ENCODE assay signal across 15 cellular contexts in the genomic region with DNA sequence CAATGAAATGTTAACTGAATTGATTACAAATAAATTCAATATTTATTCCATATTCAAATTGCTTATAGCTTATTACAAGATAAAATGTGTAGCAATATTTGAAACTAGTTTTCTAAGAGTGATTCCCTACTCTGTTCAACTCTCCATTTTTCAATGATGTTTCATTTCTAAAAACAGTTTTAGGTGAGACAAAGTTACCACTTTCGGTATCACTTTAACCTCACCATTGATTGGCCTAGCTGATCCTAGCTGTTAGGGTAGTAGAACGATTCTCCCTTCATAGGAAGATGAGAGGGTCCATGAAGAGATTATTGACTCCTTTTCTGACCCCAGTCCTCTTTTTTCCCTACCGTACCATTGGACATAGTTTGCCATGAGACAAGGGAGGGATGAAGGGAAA.
DNase-seq lines count a peak whose midpoint lies in the region; ATAC-seq and TF ChIP-seq lines count a peak whose summit lies in the region.
"Had no signal": no experiment of that assay in that cellular context is flagged by ENCODE, and none has a peak within 500 bp of the region (broad histone marks: within the 10 kb centered on the region; RNA-seq: fewer than 3 reads in every experiment).

No MANE protein-coding gene starts in this region.

- no peaks in the 10 kb centered on the region for H3K9me2 ChIP-seq in GM23338 (ENCODE audit: insufficient read depth)
- H3K9me2 ChIP-seq in MM.1S (replicated peaks; ENCODE audit: insufficient read depth, low read length): no peaks in the 10 kb centered on the region

- no peak for TF ChIP-seq EP300 in ovary (IDR thresholded peaks at IDR 0.05)

- H3K4me1 Mint-ChIP-seq in GM23338 (no peaks in the 10 kb centered on the region), natural killer cell (no peaks in the 10 kb centered on the region)
- H3K4me1 Mint-ChIP-seq: CD4-positive, alpha-beta memory T cell had no signal

- TF ChIP-seq POLR2A in ovary (IDR thresholded peaks at IDR 0.05): no peak

- H3K4me2 ChIP-seq in GM23338: no peak overlapping the region
- H3K4me2 ChIP-seq in MM.1S (ENCODE audit: low read depth, low read length): peak overlapping the region; percentile 52
- H3K4me2 ChIP-seq in osteoblast (ENCODE audit: insufficient read depth, low read length): no peak overlapping the region

- WGBS in ovary, 3 donors: 95 to 96% (median 95%) methylated on average over 3 of the region's 3 CpGs

- H4K20me1 ChIP-seq in GM23338 (replicated peaks; ENCODE audit: insufficient read depth): no peaks in the 10 kb centered on the region
- no peaks in the 10 kb centered on the region for H4K20me1 ChIP-seq in MM.1S (ENCODE audit: insufficient read depth, low read length)
- no peaks in the 10 kb centered on the region for H4K20me1 ChIP-seq in osteoblast (ENCODE audit: insufficient read depth, low read length)

- H3F3A ChIP-seq in GM23338 (replicated peaks; ENCODE audit: low read depth) (no peaks in the 10 kb centered on the region), MM.1S (ENCODE audit: insufficient read depth, low read length) (no peaks in the 10 kb centered on the region)

- no peak overlapping the region for H3K9ac ChIP-seq in MM.1S (ENCODE audit: low read length)

- H3K9me3 ChIP-seq in MM.1S (replicated peaks; ENCODE audit: insufficient read depth, low read length) (no peaks in the 10 kb centered on the region), osteoblast (ENCODE audit: low read depth, low read length) (no peaks in the 10 kb centered on the region), ovary (no peaks in the 10 kb centered on the region)

- intact Hi-C loops in natural killer cell (cut with micrococcal nuclease) (no loop called here), ovary (cut with DNase I) (loop anchor here in 2 of 4 donors (5.0 to 10.0 kb wide), 2 partner anchors 453 to 660 kb away; no protein-coding TSS in a partner anchor)

- H2AFZ ChIP-seq in GM23338: 0 out of 2 replicates have a peak overlapping the region, but pooled peaks have one; percentile 50
- H2AFZ ChIP-seq in MM.1S (ENCODE audit: low read length): peak overlapping the region; percentile 87
- peak overlapping the region; percentile 32 for H2AFZ ChIP-seq in osteoblast (ENCODE audit: low read length)

- DNase-seq in GM23338 (ENCODE audit: low spot score): no peak
- peak; percentile 52 for DNase-seq in MM.1S
- DNase-seq in osteoblast (ENCODE audit: insufficient read length, low spot score, missing footprints): no peak
- no peak for DNase-seq in natural killer cell
- no peak for DNase-seq in GF-D8 (lab: John Stamatoyannopoulos, UW)
- no peak for DNase-seq in ovary
- DNase-seq: 8988T; C1 segment of cervical spinal cord; Calu3; CD4-positive, alpha-beta memory T cell; COR-L47; DMS53; DMS79 treated with DMSO at 0.1 percent for 48 hours; H7; HCEC 1CT had no signal

- H3K27me3 Mint-ChIP-seq in GM23338 (ENCODE audit: insufficient read depth, low read depth, poor library complexity) (no peaks in the 10 kb centered on the region), natural killer cell (ENCODE audit: low read depth in 2 of 2) (no peaks in the 10 kb centered on the region)
- H3K27me3 Mint-ChIP-seq: CD4-positive, alpha-beta memory T cell had no signal

- no peaks in the 10 kb centered on the region for H3K4me1 ChIP-seq in GM23338 (ENCODE audit: insufficient read depth)
- peaks cover 6% of the 10 kb centered on the region; the same call in 1 of the 2 replicates for H3K4me1 ChIP-seq in MM.1S (ENCODE audit: low read length)
- H3K4me1 ChIP-seq in osteoblast (ENCODE audit: insufficient read depth, low read length): peaks cover 11% of the 10 kb centered on the region
- H3K4me1 ChIP-seq in ovary (ENCODE audit: insufficient read depth): no peaks in the 10 kb centered on the region

- no peak overlapping the region for H3K4me3 ChIP-seq in GM23338
- H3K4me3 ChIP-seq in MM.1S (ENCODE audit: low read length): peak overlapping the region; percentile 39; the same call in 1 of the 2 replicates
- no peak overlapping the region for H3K4me3 ChIP-seq in osteoblast (ENCODE audit: insufficient read depth, low read length)
- H3K4me3 ChIP-seq in ovary: no peak overlapping the region

- H3K27me3 ChIP-seq in GM23338 (ENCODE audit: insufficient read depth): no peaks in the 10 kb centered on the region
- no peaks in the 10 kb centered on the region for H3K27me3 ChIP-seq in MM.1S (replicated peaks; ENCODE audit: insufficient read depth, low read length)
- H3K27me3 ChIP-seq in osteoblast (ENCODE audit: insufficient read depth, low read length): no peaks in the 10 kb centered on the region
- H3K27me3 ChIP-seq in ovary: no peaks in the 10 kb centered on the region

- TF ChIP-seq CTCF in GM23338 (conservative IDR thresholded peaks at IDR 0.05; ENCODE audit: low read depth in 2 of 2): no peak
- TF ChIP-seq CTCF in MM.1S (IDR thresholded peaks at IDR 0.05; ENCODE audit: low read length): no peak
- no peak for TF ChIP-seq CTCF in osteoblast (IDR thresholded peaks at IDR 0.05; ENCODE audit: extremely low read depth, low read depth, low read length)
- no peak for TF ChIP-seq CTCF in natural killer cell (IDR thresholded peaks at IDR 0.05)
- TF ChIP-seq CTCF in ovary (IDR thresholded peaks at IDR 0.05): no peak

- H3K27ac ChIP-seq in GM23338 (ENCODE audit: low read depth) (no peak overlapping the region), MM.1S (ENCODE audit: low read length) (peak overlapping the region; percentile 38; the same call in 1 of the 2 replicates), osteoblast (ENCODE audit: low read depth, low read length) (no peak overlapping the region), ovary (no peak overlapping the region)

- no peaks in the 10 kb centered on the region for H3K9me3 Mint-ChIP-seq in GM23338
- H3K9me3 Mint-ChIP-seq in natural killer cell: peaks cover 0 to 3% of the 10 kb centered on the region in 2 donors

- no peaks in the 10 kb centered on the region for H3K79me2 ChIP-seq in GM23338 (replicated peaks; ENCODE audit: insufficient read depth)
- H3K79me2 ChIP-seq in MM.1S (ENCODE audit: low read length): no peaks in the 10 kb centered on the region
- H3K79me2 ChIP-seq in osteoblast (ENCODE audit: insufficient read depth, low read length): no peaks in the 10 kb centered on the region

- H3K36me3 Mint-ChIP-seq in GM23338 (ENCODE audit: low read depth) (no peaks in the 10 kb centered on the region), natural killer cell (no peaks in the 10 kb centered on the region)
- H3K36me3 Mint-ChIP-seq: CD4-positive, alpha-beta memory T cell had no signal

- H3K36me3 ChIP-seq in GM23338 (ENCODE audit: insufficient read depth) (no peaks in the 10 kb centered on the region), MM.1S (replicated peaks; ENCODE audit: insufficient read depth, low read length) (no peaks in the 10 kb centered on the region), osteoblast (ENCODE audit: insufficient read depth, low read length) (no peaks in the 10 kb centered on the region), ovary (no peaks in the 10 kb centered on the region)

- no peak overlapping the region for H3K4me3 Mint-ChIP-seq in GM23338
- H3K4me3 Mint-ChIP-seq in natural killer cell: no peak overlapping the region
- H3K4me3 Mint-ChIP-seq: CD4-positive, alpha-beta memory T cell had no signal

- ATAC-seq in GM23338 (no peak), natural killer cell (no peak)

- no peak overlapping the region for H3K27ac Mint-ChIP-seq in GM23338
- no peak overlapping the region for H3K27ac Mint-ChIP-seq in natural killer cell
- H3K27ac Mint-ChIP-seq: CD4-positive, alpha-beta memory T cell had no signal

TF ChIP-seq in GM23338, 12 proteins besides CTCF, POLR2A, EP300 and RAD21 (continues in another document):
- TF ChIP-seq POLR2AphosphoS5 (IDR thresholded peaks at IDR 0.05; ENCODE audit: low read depth) (no peak), ZNF331 (CRISPR knock-in tag; IDR thresholded peaks at IDR 0.05; ENCODE audit: low read depth) (no peak), STAT1 (IDR thresholded peaks at IDR 0.05; ENCODE audit: unreplicated experiment) (no peak), EZH2phosphoT487 (IDR thresholded peaks at IDR 0.05; ENCODE audit: unreplicated experiment) (no peak), JUNB (IDR thresholded peaks at IDR 0.05; ENCODE audit: unreplicated experiment) (no peak), EZH2 (IDR thresholded peaks at IDR 0.05; ENCODE audit: low read depth, unreplicated experiment) (no peak)
- TF ChIP-seq, protein P1, sequence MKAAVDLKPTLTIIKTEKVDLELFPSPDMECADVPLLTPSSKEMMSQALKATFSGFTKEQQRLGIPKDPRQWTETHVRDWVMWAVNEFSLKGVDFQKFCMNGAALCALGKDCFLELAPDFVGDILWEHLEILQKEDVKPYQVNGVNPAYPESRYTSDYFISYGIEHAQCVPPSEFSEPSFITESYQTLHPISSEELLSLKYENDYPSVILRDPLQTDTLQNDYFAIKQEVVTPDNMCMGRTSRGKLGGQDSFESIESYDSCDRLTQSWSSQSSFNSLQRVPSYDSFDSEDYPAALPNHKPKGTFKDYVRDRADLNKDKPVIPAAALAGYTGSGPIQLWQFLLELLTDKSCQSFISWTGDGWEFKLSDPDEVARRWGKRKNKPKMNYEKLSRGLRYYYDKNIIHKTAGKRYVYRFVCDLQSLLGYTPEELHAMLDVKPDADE (IDR thresholded peaks at IDR 0.05): no peak
- TF ChIP-seq, protein P2, sequence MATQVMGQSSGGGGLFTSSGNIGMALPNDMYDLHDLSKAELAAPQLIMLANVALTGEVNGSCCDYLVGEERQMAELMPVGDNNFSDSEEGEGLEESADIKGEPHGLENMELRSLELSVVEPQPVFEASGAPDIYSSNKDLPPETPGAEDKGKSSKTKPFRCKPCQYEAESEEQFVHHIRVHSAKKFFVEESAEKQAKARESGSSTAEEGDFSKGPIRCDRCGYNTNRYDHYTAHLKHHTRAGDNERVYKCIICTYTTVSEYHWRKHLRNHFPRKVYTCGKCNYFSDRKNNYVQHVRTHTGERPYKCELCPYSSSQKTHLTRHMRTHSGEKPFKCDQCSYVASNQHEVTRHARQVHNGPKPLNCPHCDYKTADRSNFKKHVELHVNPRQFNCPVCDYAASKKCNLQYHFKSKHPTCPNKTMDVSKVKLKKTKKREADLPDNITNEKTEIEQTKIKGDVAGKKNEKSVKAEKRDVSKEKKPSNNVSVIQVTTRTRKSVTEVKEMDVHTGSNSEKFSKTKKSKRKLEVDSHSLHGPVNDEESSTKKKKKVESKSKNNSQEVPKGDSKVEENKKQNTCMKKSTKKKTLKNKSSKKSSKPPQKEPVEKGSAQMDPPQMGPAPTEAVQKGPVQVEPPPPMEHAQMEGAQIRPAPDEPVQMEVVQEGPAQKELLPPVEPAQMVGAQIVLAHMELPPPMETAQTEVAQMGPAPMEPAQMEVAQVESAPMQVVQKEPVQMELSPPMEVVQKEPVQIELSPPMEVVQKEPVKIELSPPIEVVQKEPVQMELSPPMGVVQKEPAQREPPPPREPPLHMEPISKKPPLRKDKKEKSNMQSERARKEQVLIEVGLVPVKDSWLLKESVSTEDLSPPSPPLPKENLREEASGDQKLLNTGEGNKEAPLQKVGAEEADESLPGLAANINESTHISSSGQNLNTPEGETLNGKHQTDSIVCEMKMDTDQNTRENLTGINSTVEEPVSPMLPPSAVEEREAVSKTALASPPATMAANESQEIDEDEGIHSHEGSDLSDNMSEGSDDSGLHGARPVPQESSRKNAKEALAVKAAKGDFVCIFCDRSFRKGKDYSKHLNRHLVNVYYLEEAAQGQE (IDR thresholded peaks at IDR 0.05; ENCODE audit: unreplicated experiment): no peak

Comparison
In these comparisons a context has a peak if more than half of its experiments do, and no peak if none do; other contexts are left out.
1. H2AFZ ChIP-seq: peak in every context shown above with its lines; median percentile 87 in MM.1S; 50 in GM23338; 32 in osteoblast.